24 cellular contexts compared by ENCODE assay signal in genomic region chr7:70460066-70460465, GRCh38.
"Had no signal": no experiment of that assay in that cellular context is flagged by ENCODE, and none has a peak within 500 bp of the region (broad histone marks: within the 10 kb centered on the region; RNA-seq: fewer than 3 reads in every experiment).

No MANE protein-coding gene starts in this region.

- H3K36me3 Mint-ChIP-seq: immature natural killer cell; mesothelial cell of epicardium; naive B cell; natural killer cell; stimulated activated memory B cell treated with anti-CD40 and anti-IgM and Interleukin-4, amounts not matched to agents 10 μg/mL and 1 μg/mL and 100 μg/mL, for 72 hours had no signal

- DNase-seq: hypothalamus; immature natural killer cell; kidney; left colon; left ventricle myocardium inferior; naive B cell; natural killer cell; ovary; right lobe of liver; stimulated activated CD4-positive, alpha-beta T cell treated with anti-CD3 and anti-CD28 coated beads, Interleukin-1b, Interleukin-23, amount 100 ng/mL, for 48 hours; stimulated activated CD4-positive, alpha-beta T cell treated with anti-CD3 and anti-CD28 coated beads, Interleukin-2, amount 100 ng/mL, for 48 hours; stimulated activated CD4-positive, alpha-beta T cell treated with anti-CD3 and anti-CD28 coated beads, Interleukin-4, amount 100 ng/mL, for 4 hours; stimulated activated CD8-positive, alpha-beta memory T cell treated with anti-CD3 and anti-CD28 coated beads, Interleukin-4, amount 100 ng/mL, for 48 hours; stimulated activated naive CD4-positive, alpha-beta T cell treated with Interleukin-2 at 50 U/mL for 16 hours; stimulated activated naive CD8-positive, alpha-beta T cell treated with anti-CD3 and anti-CD28 coated beads, Interleukin-15, amount 100 ng/mL, for 72 hours; substantia nigra; transverse colon had no signal

- H3K4me1 ChIP-seq: vagina had no signal

- H3K27ac ChIP-seq: left ventricle myocardium inferior, ovary, right atrium auricular region, right lobe of liver, transverse colon, vagina had no signal

- ATAC-seq: left colon; natural killer cell; right lobe of liver; stimulated activated memory B cell treated with anti-CD40 and anti-IgM and Interleukin-4, amounts not matched to agents 10 μg/mL and 1 μg/mL and 100 μg/mL, for 72 hours; stimulated activated naive CD8-positive, alpha-beta T cell treated with anti-CD3 and anti-CD28 coated beads, Interleukin-15, amount 100 ng/mL, for 72 hours had no signal

- H3K4me3 Mint-ChIP-seq: immature natural killer cell; mesothelial cell of epicardium; natural killer cell; stimulated activated memory B cell treated with anti-CD40 and anti-IgM and Interleukin-4, amounts not matched to agents 10 μg/mL and 1 μg/mL and 100 μg/mL, for 72 hours; stimulated activated naive CD8-positive, alpha-beta T cell treated with anti-CD3 and anti-CD28 coated beads, Interleukin-15, amount 100 ng/mL, for 72 hours had no signal

- H3K27ac Mint-ChIP-seq: natural killer cell; progenitor cell of endocrine pancreas; stimulated activated memory B cell treated with anti-CD40 and anti-IgM and Interleukin-4, amounts not matched to agents 10 μg/mL and 1 μg/mL and 100 μg/mL, for 72 hours; stimulated activated naive CD8-positive, alpha-beta T cell treated with anti-CD3 and anti-CD28 coated beads, Interleukin-15, amount 100 ng/mL, for 72 hours had no signal

- H3K27me3 Mint-ChIP-seq: naive B cell; progenitor cell of endocrine pancreas; stimulated activated memory B cell treated with anti-CD40 and anti-IgM and Interleukin-4, amounts not matched to agents 10 μg/mL and 1 μg/mL and 100 μg/mL, for 72 hours; stimulated activated naive CD8-positive, alpha-beta T cell treated with anti-CD3 and anti-CD28 coated beads, Interleukin-15, amount 100 ng/mL, for 72 hours had no signal

- H3K36me3 ChIP-seq: left ventricle myocardium inferior, ovary, right atrium auricular region, right lobe of liver, transverse colon, vagina had no signal

- H3K4me3 ChIP-seq: left ventricle myocardium inferior, lung, ovary, right atrium auricular region, right lobe of liver, smooth muscle cell, transverse colon, vagina had no signal

- H3K9me3 ChIP-seq: left ventricle myocardium inferior, ovary, right atrium auricular region, right lobe of liver, transverse colon, vagina had no signal

- H3K9me3 Mint-ChIP-seq: immature natural killer cell; mesothelial cell of epicardium; naive B cell; natural killer cell; stimulated activated memory B cell treated with anti-CD40 and anti-IgM and Interleukin-4, amounts not matched to agents 10 μg/mL and 1 μg/mL and 100 μg/mL, for 72 hours; stimulated activated naive CD8-positive, alpha-beta T cell treated with anti-CD3 and anti-CD28 coated beads, Interleukin-15, amount 100 ng/mL, for 72 hours had no signal

- H3K27me3 ChIP-seq: ovary, right atrium auricular region, right lobe of liver, transverse colon, vagina had no signal
